ENCODE assay signal across 15 cellular contexts in the genomic region with DNA sequence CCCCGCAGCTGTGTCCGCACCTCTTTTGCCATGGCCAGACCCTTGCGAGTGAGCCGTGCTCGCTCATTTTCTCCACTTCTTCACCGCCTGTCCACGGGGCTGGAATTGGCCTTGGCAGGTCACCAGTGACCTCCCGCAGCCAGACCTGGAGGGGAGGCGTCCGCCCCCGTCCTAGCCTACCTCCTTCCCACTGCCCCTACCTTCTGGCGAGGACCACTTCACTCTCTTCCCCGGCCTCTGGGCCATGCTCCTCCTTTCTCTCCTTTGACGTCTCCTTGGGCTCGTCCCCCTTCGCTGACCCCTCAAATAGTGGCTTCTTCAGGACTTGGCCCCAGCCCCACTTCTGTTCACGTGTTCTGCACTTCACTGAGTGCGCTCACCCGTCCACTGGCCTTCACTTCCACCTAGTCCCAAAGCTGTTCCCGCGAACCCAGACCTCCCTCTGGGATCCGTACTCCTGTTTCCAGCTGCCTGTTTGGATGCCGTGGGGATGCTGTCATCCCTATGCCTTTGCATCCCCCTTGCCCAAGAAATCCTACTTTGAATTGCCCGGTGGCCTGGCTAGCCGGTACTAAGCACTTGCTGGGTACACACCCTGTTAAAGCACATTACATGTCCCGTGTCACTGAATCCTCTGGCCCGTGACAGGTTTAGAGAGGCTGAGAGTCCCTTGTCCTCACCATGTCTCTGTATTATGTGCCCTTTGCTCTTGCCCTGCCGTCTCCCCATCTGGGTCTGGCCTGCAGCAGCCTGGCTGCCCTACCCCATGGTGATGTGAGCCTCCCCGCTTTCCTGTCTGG.
"Had no signal": no experiment of that assay in that cellular context is flagged by ENCODE, and none has a peak within 500 bp of the region (broad histone marks: within the 10 kb centered on the region; RNA-seq: fewer than 3 reads in every experiment).

No MANE protein-coding gene starts in this region.

- H3K27ac ChIP-seq: brain microvascular endothelial cell, esophagus muscularis mucosa, pancreas, vagina had no signal

- ATAC-seq: left colon, pancreas had no signal

- H3K4me3 ChIP-seq: dorsolateral prefrontal cortex, esophagus muscularis mucosa, pancreas, vagina had no signal

- H3K9me3 ChIP-seq: esophagus muscularis mucosa, pancreas, vagina had no signal

- H3K27me3 Mint-ChIP-seq: activated naive CD8-positive, alpha-beta T cell treated with anti-CD3 and anti-CD28 coated beads for 36 hours had no signal

- H3K4me1 ChIP-seq: pancreas, vagina had no signal

- FAIRE-seq: endometrium, pancreas had no signal

- H3K27me3 ChIP-seq: brain microvascular endothelial cell, dorsolateral prefrontal cortex, esophagus muscularis mucosa, pancreas, vagina had no signal

- H3K9me3 Mint-ChIP-seq: activated naive CD8-positive, alpha-beta T cell treated with anti-CD3 and anti-CD28 coated beads for 36 hours had no signal

- DNase-seq: activated CD4-positive, alpha-beta T cell treated with anti-CD3 and anti-CD28 coated beads for 1 hour; activated effector memory CD4-positive, alpha-beta T cell treated with anti-CD3 and anti-CD28 coated beads, Interleukin-2, amount 50 U/mL, for 16 hours; activated naive CD8-positive, alpha-beta T cell treated with anti-CD3 and anti-CD28 coated beads for 36 hours; activated T-cell treated with anti-CD3 and anti-CD28 coated beads, Interleukin-2, amount 50 U/mL, for 1 hour; brain microvascular endothelial cell; cerebellar nuclear complex; left colon; stimulated activated CD4-positive, alpha-beta T cell treated with anti-CD3 and anti-CD28 coated beads, Interleukin-15, amount 100 ng/mL, for 24 hours; stimulated activated CD4-positive, alpha-beta T cell treated with anti-CD3 and anti-CD28 coated beads, Interleukin-4, amount 100 ng/mL, for 24 hours; T1000 had no signal

- H3K27ac Mint-ChIP-seq: activated naive CD8-positive, alpha-beta T cell treated with anti-CD3 and anti-CD28 coated beads for 36 hours had no signal

- H3K4me3 Mint-ChIP-seq: activated naive CD8-positive, alpha-beta T cell treated with anti-CD3 and anti-CD28 coated beads for 36 hours had no signal
